ENCODE assay signal across 1 cellular context in genomic region chrX:9352683-9353430, GRCh38.
TF ChIP-seq lines count a peak whose summit lies in the region.

No MANE protein-coding gene starts in this region.

TF ChIP-seq in GM12878, 131 proteins besides CTCF, POLR2A, EP300 and RAD21 (continued from another document and continues in another):
- TF ChIP-seq IRF3 (IDR thresholded peaks at IDR 0.05) = no peak
- TF ChIP-seq MXI1 (IDR thresholded peaks at IDR 0.05; ENCODE audit: low read depth, low read length) = no peak
- TF ChIP-seq PML (IDR thresholded peaks at IDR 0.05; ENCODE audit: low read length) = no peak
- no peak for TF ChIP-seq ZNF217 (IDR thresholded peaks at IDR 0.05)
- TF ChIP-seq FOXM1 (IDR thresholded peaks at IDR 0.05; ENCODE audit: low read depth, low read length) = no peak
- no peak for TF ChIP-seq TCF3 (IDR thresholded peaks at IDR 0.05; ENCODE audit: borderline replicate concordance, insufficient read depth, low read depth, low read length)
- no peak for TF ChIP-seq NFXL1 (IDR thresholded peaks at IDR 0.05; ENCODE audit: borderline replicate concordance)
- TF ChIP-seq RUNX3 (IDR thresholded peaks at IDR 0.05; ENCODE audit: low read length) = peak; percentile 14; the same call in 1 of the 2 replicates
- TF ChIP-seq CEBPZ (IDR thresholded peaks at IDR 0.05; ENCODE audit: low read depth, low read length) = no peak
- no peak for TF ChIP-seq ZNF622 (IDR thresholded peaks at IDR 0.05)
- no peak for TF ChIP-seq ELK1 (IDR thresholded peaks at IDR 0.05; ENCODE audit: low read depth, low read length)
- TF ChIP-seq CBFB (IDR thresholded peaks at IDR 0.05; ENCODE audit: low read depth) = no peak
- TF ChIP-seq SUZ12 (IDR thresholded peaks at IDR 0.05; ENCODE audit: unreplicated experiment) = no peak
- TF ChIP-seq KAT2A (conservative IDR thresholded peaks at IDR 0.05; ENCODE audit: control insufficient read depth, low read depth, low read length) = no peak
- 0 out of 2 replicates have a peak, but pooled peaks have one; percentile 16 for TF ChIP-seq GABPA (IDR thresholded peaks at IDR 0.05; ENCODE audit: low read depth)
- no peak for TF ChIP-seq CEBPB (IDR thresholded peaks at IDR 0.05; ENCODE audit: borderline replicate concordance in 1 of 2, low read depth in 2 of 2, low read length in 2 of 2)
- TF ChIP-seq E4F1 (IDR thresholded peaks at IDR 0.05; ENCODE audit: borderline replicate concordance, partially characterized antibody) = no peak
- TF ChIP-seq CREB1 (IDR thresholded peaks at IDR 0.05; ENCODE audit: low read depth) = peak; percentile 86
- TF ChIP-seq ZNF274 (IDR thresholded peaks at IDR 0.05; ENCODE audit: insufficient read depth, insufficient read length) = no peak
- TF ChIP-seq JUND (IDR thresholded peaks at IDR 0.05; ENCODE audit: low read depth, low read length) = no peak
- TF ChIP-seq ASH2L (IDR thresholded peaks at IDR 0.05; ENCODE audit: borderline replicate concordance, low read depth) = 0 out of 2 replicates have a peak, but pooled peaks have one; percentile 25
- TF ChIP-seq TCF7 (IDR thresholded peaks at IDR 0.05; ENCODE audit: borderline replicate concordance) = no peak
- TF ChIP-seq RELB (IDR thresholded peaks at IDR 0.05; ENCODE audit: low read depth) = no peak
- no peak for TF ChIP-seq NKRF (conservative IDR thresholded peaks at IDR 0.05)
- TF ChIP-seq HCFC1 (IDR thresholded peaks at IDR 0.05; ENCODE audit: low read length) = no peak
- no peak for TF ChIP-seq ZZZ3 (IDR thresholded peaks at IDR 0.05; ENCODE audit: control insufficient read depth, insufficient read length, low read depth)
- TF ChIP-seq BRCA1 (IDR thresholded peaks at IDR 0.05; ENCODE audit: low read depth, low read length) = no peak
- no peak for TF ChIP-seq CHD1 (IDR thresholded peaks at IDR 0.05; ENCODE audit: low read depth, low read length)
- TF ChIP-seq SMAD1 (IDR thresholded peaks at IDR 0.05; ENCODE audit: low read depth, partially characterized antibody) = no peak
- no peak for TF ChIP-seq TCF12 (IDR thresholded peaks at IDR 0.05; ENCODE audit: low read depth, low read length)
- TF ChIP-seq NR2F1 (conservative IDR thresholded peaks at IDR 0.05) = no peak
- TF ChIP-seq STAT3 (IDR thresholded peaks at IDR 0.05; ENCODE audit: low read depth, low read length) = no peak
- no peak for TF ChIP-seq SUPT20H (IDR thresholded peaks at IDR 0.05; ENCODE audit: borderline replicate concordance, control insufficient read depth, low read depth, low read length)
- TF ChIP-seq PBX3 (IDR thresholded peaks at IDR 0.05; ENCODE audit: insufficient replicate concordance, low read depth, low read length) = no peak
- TF ChIP-seq FOS (IDR thresholded peaks at IDR 0.05; ENCODE audit: borderline replicate concordance, extremely low read depth, insufficient read length) = no peak
- TF ChIP-seq IKZF2 (IDR thresholded peaks at IDR 0.05) = no peak
- TF ChIP-seq PAX5 (IDR thresholded peaks at IDR 0.05; ENCODE audit: borderline replicate concordance, low read depth, low read length) = no peak
- no peak for TF ChIP-seq MYB (IDR thresholded peaks at IDR 0.05; ENCODE audit: borderline replicate concordance, low read depth, low read length)
- TF ChIP-seq USF1 (IDR thresholded peaks at IDR 0.05; ENCODE audit: borderline replicate concordance, extremely low read length, insufficient read depth, low read depth, low read length) = no peak
- no peak for TF ChIP-seq POLR2AphosphoS2 (IDR thresholded peaks at IDR 0.05; ENCODE audit: low read depth, low read length)
- TF ChIP-seq ATF2 (IDR thresholded peaks at IDR 0.05; ENCODE audit: low read length) = peak; percentile 36; the same call in 1 of the 2 replicates
- TF ChIP-seq ZBTB4 (CRISPR knock-in tag; IDR thresholded peaks at IDR 0.05) = no peak
